In genomic region chr12:67651380-67651695, GRCh38 we compare ENCODE assay signal across 8 cellular contexts. TPM values are rescaled to one million over a fixed set of nuclear protein-coding genes. Genes with fewer than 3 reads are reported as not detected.
DNase-seq lines count a peak whose midpoint lies in the region; ATAC-seq and TF ChIP-seq lines count a peak whose summit lies in the region.

No MANE protein-coding gene starts in this region.

- no peak for DNase-seq in left ventricle myocardium inferior
- DNase-seq in left cardiac atrium: no peak
- no peak for DNase-seq in esophagus muscularis mucosa (ENCODE audit: extremely low spot score)
- peak; percentile 74 for DNase-seq in pons (ENCODE audit: low spot score)
- no peak for DNase-seq in GOT3 (lab: John Stamatoyannopoulos, UW)

- H3K27ac ChIP-seq in left ventricle myocardium inferior (replicated peaks) (peak overlapping the region; percentile 99), VCaP (peak overlapping the region; percentile 92; the same call in 1 of the 2 replicates), esophagus muscularis mucosa (replicated peaks in 1 of 4) (peak overlapping the region; percentile 96 to 99 (median 98))

- 23% methylated on average over 5 of the region's 5 CpGs for WGBS in esophagus muscularis mucosa

- peaks cover 89% of the 10 kb centered on the region for H3K4me1 ChIP-seq in left ventricle myocardium inferior
- H3K4me1 ChIP-seq in esophagus muscularis mucosa: peaks cover 50 to 77% (median 74%) of the 10 kb centered on the region in 4 donors

- no peak for TF ChIP-seq POLR2A in esophagus muscularis mucosa (IDR thresholded peaks at IDR 0.05; ENCODE audit: low read depth)

- TF ChIP-seq CTCF in left ventricle myocardium inferior (IDR thresholded peaks at IDR 0.05; ENCODE audit: borderline replicate concordance) (peak; percentile 52), VCaP (conservative IDR thresholded peaks at IDR 0.05) (peak; percentile 65), esophagus muscularis mucosa (IDR thresholded peaks at IDR 0.05) (peak; percentile 32 to 43 (median 39))

- H3K9me3 ChIP-seq in left ventricle myocardium inferior (replicated peaks): no peaks in the 10 kb centered on the region
- no peaks in the 10 kb centered on the region for H3K9me3 ChIP-seq in esophagus muscularis mucosa

- no peak for ATAC-seq in left cardiac atrium
- peak; percentile 21 for ATAC-seq in HG03469 (IDR thresholded peaks at IDR 0.05; ENCODE audit: unreplicated experiment)
- no peak for ATAC-seq in HG03565 (IDR thresholded peaks at IDR 0.05; ENCODE audit: unreplicated experiment)

- H3K27me3 ChIP-seq in left ventricle myocardium inferior (ENCODE audit: low read depth) (no peaks in the 10 kb centered on the region), esophagus muscularis mucosa (no peaks in the 10 kb centered on the region)

- H3K4me3 ChIP-seq in left ventricle myocardium inferior: peak overlapping the region; percentile 94
- H3K4me3 ChIP-seq in esophagus muscularis mucosa: peak overlapping the region; percentile 85 to 100 (median 98)

- intact Hi-C loops in left ventricle myocardium inferior (cut with micrococcal nuclease) (no loop called here), left cardiac atrium (cut with DNase I) (loop anchor here in 1 of 2 donors (5.0 to 10.0 kb wide), 3 partner anchors 61 to 209 kb away; no protein-coding TSS in a partner anchor), esophagus muscularis mucosa (cut with DNase I) (loop anchor here (10.0 kb wide), 1 partner anchor 173 kb away; no protein-coding TSS in a partner anchor)

- H3K36me3 ChIP-seq in left ventricle myocardium inferior (no peaks in the 10 kb centered on the region), esophagus muscularis mucosa (no peaks in the 10 kb centered on the region)

- TF ChIP-seq EP300 in esophagus muscularis mucosa (IDR thresholded peaks at IDR 0.05): no peak

RNA-seq across cellular contexts. Expression of gene DYRK2, which starts 2.8 kb away (rescaled TPM):
- total RNA-seq in left ventricle myocardium inferior (42.6 TPM), left cardiac atrium (10 to 100 TPM; 61.7 to 67.4 TPM), esophagus muscularis mucosa (10 to 100 TPM; 22.2 to 57.9 (median 36.9) TPM)
